Comparison of ENCODE assay signal across 26 cellular contexts in genomic region chr1:102896771-102897170, GRCh38.
"Had no signal": no experiment of that assay in that cellular context is flagged by ENCODE, and none has a peak within 500 bp of the region (broad histone marks: within the 10 kb centered on the region; RNA-seq: fewer than 3 reads in every experiment).

No MANE protein-coding gene starts in this region.

- DNase-seq: activated B cell treated with CpG ODN at 0.5 μM for 24 hours; activated CD4-positive, alpha-beta T cell treated with anti-CD3 and anti-CD28 coated beads for 48 hours; activated CD4-positive, alpha-beta T cell treated with anti-CD3 and anti-CD28 coated beads, Interleukin-2, amount 50 U/mL, for 1 hour; activated CD4-positive, alpha-beta T cell treated with anti-CD3 and anti-CD28 coated beads, Interleukin-2, amount 50 U/mL, for 48 hours; activated CD8-positive, alpha-beta memory T cell treated with anti-CD3 and anti-CD28 coated beads for 24 hours; activated CD8-positive, alpha-beta T cell treated with anti-CD3 and anti-CD28 coated beads for 36 hours; activated effector memory CD4-positive, alpha-beta T cell treated with Interleukin-2 at 50 U/mL for 16 hours; activated gamma-delta T cell treated with Interleukin-2 at 50 U/mL for 16 hours; activated naive CD4-positive, alpha-beta T cell treated with anti-CD3 and anti-CD28 coated beads, Interleukin-2, amount 50 U/mL, for 16 hours; activated naive CD4-positive, alpha-beta T cell treated with Interleukin-2 at 50 U/mL for 16 hours; activated T-cell treated with anti-CD3 and anti-CD28 coated beads, Interleukin-2, amount 50 U/mL, for 4 hours; anterior cingulate cortex; brain microvascular endothelial cell; colonic mucosa; dorsolateral prefrontal cortex; effector memory CD4-positive, alpha-beta T cell; endodermal cell; head of caudate nucleus; T-helper 9 cell had no signal

- H3K27ac ChIP-seq: brain microvascular endothelial cell, colonic mucosa, dorsolateral prefrontal cortex, VCaP had no signal

- ATAC-seq: activated CD4-positive, CD25-positive, alpha-beta regulatory T cell treated with anti-CD3 and anti-CD28 coated beads, Interleukin-2, amount 50 U/mL, for 24 hours; activated CD8-positive, alpha-beta T cell treated with anti-CD3 and anti-CD28 coated beads for 36 hours; activated T-cell treated with anti-CD3 and anti-CD28 coated beads, Interleukin-2, amount 50 U/mL, for 4 hours; activated T-helper 17 cell treated with anti-CD3 and anti-CD28 coated beads, Interleukin-2, amount 50 U/mL, for 72 hours; esophagus mucosa had no signal

- H3K4me3 ChIP-seq: colonic mucosa, dorsolateral prefrontal cortex had no signal

- FAIRE-seq: bronchial epithelial cell, frontal cortex, TTC549 had no signal

- H3K4me1 ChIP-seq: colonic mucosa had no signal

- H3K9me3 ChIP-seq: colonic mucosa had no signal

- H3K27me3 ChIP-seq: brain microvascular endothelial cell, colonic mucosa, dorsolateral prefrontal cortex had no signal

- H3K36me3 ChIP-seq: brain microvascular endothelial cell, colonic mucosa had no signal
